ENCODE assay signal across 28 cellular contexts in the genomic region with DNA sequence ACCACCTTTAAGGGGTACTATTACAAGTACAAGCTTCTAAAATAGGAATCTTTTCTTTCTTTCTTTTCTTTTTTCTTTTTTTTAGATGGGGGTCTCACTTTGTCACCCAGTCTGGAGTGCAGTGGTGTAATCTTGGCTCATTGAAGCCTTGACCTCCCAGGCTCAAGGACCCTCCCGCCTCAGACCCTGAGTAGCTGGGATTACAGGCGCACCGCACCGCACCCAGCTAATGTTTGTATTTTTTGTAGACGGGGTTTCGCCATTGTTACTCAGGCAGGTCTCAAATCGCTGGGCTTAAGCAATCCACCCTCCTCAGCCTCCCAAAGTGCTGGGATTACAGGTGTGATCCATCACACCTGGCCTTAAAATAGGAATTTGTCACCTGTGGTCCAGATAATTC. TPM values are rescaled to one million over a fixed set of nuclear protein-coding genes. Genes with fewer than 3 reads are reported as not detected.
DNase-seq lines count a peak whose midpoint lies in the region; ATAC-seq and TF ChIP-seq lines count a peak whose summit lies in the region.
"Had no signal": no experiment of that assay in that cellular context is flagged by ENCODE, and none has a peak within 500 bp of the region (broad histone marks: within the 10 kb centered on the region; RNA-seq: fewer than 3 reads in every experiment).

No MANE protein-coding gene starts in this region.

- H3K27me3 ChIP-seq in RWPE2 (ENCODE audit: insufficient read depth, poor library complexity, severe bottlenecking) (no peaks in the 10 kb centered on the region), osteoblast (ENCODE audit: insufficient read depth, low read length) (no peaks in the 10 kb centered on the region)
- H3K27me3 ChIP-seq: BLaER1, gastrocnemius medialis, neural progenitor cell, right atrium auricular region, SJSA1, spleen, thyroid gland, uterus had no signal

- H3K27ac ChIP-seq in RWPE2 (ENCODE audit: poor library complexity, severe bottlenecking) (peak overlapping the region; percentile 40), osteoblast (ENCODE audit: low read depth, low read length) (peak overlapping the region; percentile 89)
- H3K27ac ChIP-seq: BLaER1, gastrocnemius medialis, neural progenitor cell, right atrium auricular region, SJSA1, spleen, thyroid gland, uterus had no signal

- H3K36me3 ChIP-seq in RWPE2 (ENCODE audit: low read depth): no peaks in the 10 kb centered on the region
- H3K36me3 ChIP-seq in osteoblast (ENCODE audit: insufficient read depth, low read length): no peaks in the 10 kb centered on the region
- H3K36me3 ChIP-seq: BLaER1, gastrocnemius medialis, neural progenitor cell, right atrium auricular region, SJSA1, spleen, thyroid gland, uterus had no signal

- H3K4me1 Mint-ChIP-seq in activated T-cell treated with anti-CD3 and anti-CD28 coated beads, Interleukin-2, amount 50 U/mL, for 24 hours (ENCODE audit: low read depth): peaks cover 27% of the 10 kb centered on the region
- peaks cover 25% of the 10 kb centered on the region for H3K4me1 Mint-ChIP-seq in activated naive CD8-positive, alpha-beta T cell treated with anti-CD3 and anti-CD28 coated beads, Interleukin-2, amount 10 ng/mL, durations not matched to agents 7 days and 5 days
- H3K4me1 Mint-ChIP-seq: neural progenitor cell had no signal

- no peak overlapping the region for H3K4me3 ChIP-seq in RWPE2 (ENCODE audit: severe bottlenecking)
- no peak overlapping the region for H3K4me3 ChIP-seq in osteoblast (ENCODE audit: insufficient read depth, low read length)
- H3K4me3 ChIP-seq: BLaER1, gastrocnemius medialis, GM12878, neural progenitor cell, right atrium auricular region, SJSA1, spleen, thyroid gland, uterus had no signal

- H3K27me3 Mint-ChIP-seq in activated T-cell treated with anti-CD3 and anti-CD28 coated beads, Interleukin-2, amount 50 U/mL, for 24 hours: no peaks in the 10 kb centered on the region
- no peaks in the 10 kb centered on the region for H3K27me3 Mint-ChIP-seq in activated naive CD8-positive, alpha-beta T cell treated with anti-CD3 and anti-CD28 coated beads, Interleukin-2, amount 10 ng/mL, durations not matched to agents 7 days and 5 days

- peaks cover 10% of the 10 kb centered on the region for H3K4me1 ChIP-seq in RWPE2 (ENCODE audit: insufficient read depth, poor library complexity, severe bottlenecking)
- peaks cover 32% of the 10 kb centered on the region for H3K4me1 ChIP-seq in osteoblast (ENCODE audit: insufficient read depth, low read length)
- H3K4me1 ChIP-seq: gastrocnemius medialis, neural progenitor cell, right atrium auricular region, SJSA1, uterus had no signal

- peaks cover 16% of the 10 kb centered on the region for H3K9me3 Mint-ChIP-seq in activated T-cell treated with anti-CD3 and anti-CD28 coated beads, Interleukin-2, amount 50 U/mL, for 24 hours
- peaks cover 17% of the 10 kb centered on the region for H3K9me3 Mint-ChIP-seq in activated naive CD8-positive, alpha-beta T cell treated with anti-CD3 and anti-CD28 coated beads, Interleukin-2, amount 10 ng/mL, durations not matched to agents 7 days and 5 days

- H3K9me3 ChIP-seq in RWPE2 (ENCODE audit: severe bottlenecking): peaks cover 10% of the 10 kb centered on the region
- H3K9me3 ChIP-seq in osteoblast (ENCODE audit: low read depth, low read length): peaks cover 3% of the 10 kb centered on the region
- H3K9me3 ChIP-seq: thyroid gland had no signal

- no peak for DNase-seq in activated T-cell treated with anti-CD3 and anti-CD28 coated beads, Interleukin-2, amount 50 U/mL, for 24 hours
- DNase-seq in activated T-cell treated with anti-CD3 and anti-CD28 coated beads, Interleukin-2, amount 50 U/mL, for 48 hours: no peak
- DNase-seq in RWPE2 (ENCODE audit: low spot score) (no peak), osteoblast (ENCODE audit: insufficient read length, low spot score, missing footprints) (no peak)
- DNase-seq in activated naive CD8-positive, alpha-beta T cell treated with anti-CD3 and anti-CD28 coated beads, Interleukin-2, amount 10 ng/mL, durations not matched to agents 7 days and 5 days: no peak
- DNase-seq: activated B cell treated with CpG ODN at 0.5 μM for 24 hours; activated CD4-positive, alpha-beta memory T cell treated with anti-CD3 and anti-CD28 coated beads, Interleukin-2, amount 10 ng/mL, durations not matched to agents 7 days and 5 days; activated T-cell treated with anti-CD3 and anti-CD28 coated beads, Interleukin-2, amount 50 U/mL, for 1 hour; central memory CD4-positive, alpha-beta T cell; DMS153; gastrocnemius medialis; NCI-H1092; NCI-H1694 treated with DMSO at 0.1 percent for 48 hours; NCI-H446 treated with DMSO at 0.1 percent for 48 hours; NCI-H82; posterior cingulate gyrus; spleen; T-cell; thyroid gland; uterus had no signal

- POLR2A ChIA-PET in activated naive CD8-positive, alpha-beta T cell treated with anti-CD3 and anti-CD28 coated beads, Interleukin-2, amount 10 ng/mL, durations not matched to agents 7 days and 5 days (lab: Charles Lee): interaction anchor here (1.5 to 3.6 kb wide), 2 partner anchors 19 to 110 kb away, joined by 4 to 17 read pairs; a partner anchor contains a TSS

- ATAC-seq in RWPE2 (ENCODE audit: low read depth) (no peak), HG03135 (IDR thresholded peaks at IDR 0.05; ENCODE audit: unreplicated experiment) (no peak), HG02885 (IDR thresholded peaks at IDR 0.05; ENCODE audit: poor library complexity, unreplicated experiment) (no peak)
- no peak for ATAC-seq in activated naive CD8-positive, alpha-beta T cell treated with anti-CD3 and anti-CD28 coated beads, Interleukin-2, amount 10 ng/mL, durations not matched to agents 7 days and 5 days (ENCODE audit: low read depth)
- ATAC-seq: gastrocnemius medialis, GM12878 had no signal

- no peaks in the 10 kb centered on the region for H3K79me2 ChIP-seq in osteoblast (ENCODE audit: insufficient read depth, low read length)

- no peaks in the 10 kb centered on the region for H4K20me1 ChIP-seq in osteoblast (ENCODE audit: insufficient read depth, low read length)
- H4K20me1 ChIP-seq: BLaER1 had no signal

- peaks cover 5% of the 10 kb centered on the region for H3K36me3 Mint-ChIP-seq in activated T-cell treated with anti-CD3 and anti-CD28 coated beads, Interleukin-2, amount 50 U/mL, for 24 hours (ENCODE audit: low read depth)
- H3K36me3 Mint-ChIP-seq in activated naive CD8-positive, alpha-beta T cell treated with anti-CD3 and anti-CD28 coated beads, Interleukin-2, amount 10 ng/mL, durations not matched to agents 7 days and 5 days: peaks cover 35% of the 10 kb centered on the region
- H3K36me3 Mint-ChIP-seq: neural progenitor cell had no signal

- no peak overlapping the region for H2AFZ ChIP-seq in osteoblast (ENCODE audit: low read length)
- H2AFZ ChIP-seq: neural progenitor cell had no signal

- no peak for TF ChIP-seq CTCF in RWPE2 (IDR thresholded peaks at IDR 0.05; ENCODE audit: poor library complexity, severe bottlenecking)
- TF ChIP-seq CTCF in osteoblast (IDR thresholded peaks at IDR 0.05; ENCODE audit: extremely low read depth, low read depth, low read length): no peak

- H3K4me2 ChIP-seq in osteoblast (ENCODE audit: insufficient read depth, low read length): peak overlapping the region; percentile 47
- H3K4me2 ChIP-seq: BLaER1, neural progenitor cell had no signal

- H3K27ac Mint-ChIP-seq in activated T-cell treated with anti-CD3 and anti-CD28 coated beads, Interleukin-2, amount 50 U/mL, for 24 hours: peak overlapping the region; percentile 55
- peak overlapping the region; percentile 94 for H3K27ac Mint-ChIP-seq in activated naive CD8-positive, alpha-beta T cell treated with anti-CD3 and anti-CD28 coated beads, Interleukin-2, amount 10 ng/mL, durations not matched to agents 7 days and 5 days
- H3K27ac Mint-ChIP-seq: activated B cell treated with CpG ODN at 0.5 μM for 24 hours, neural progenitor cell had no signal

- H3K4me3 Mint-ChIP-seq in activated T-cell treated with anti-CD3 and anti-CD28 coated beads, Interleukin-2, amount 50 U/mL, for 24 hours: no peak overlapping the region
- H3K4me3 Mint-ChIP-seq in activated naive CD8-positive, alpha-beta T cell treated with anti-CD3 and anti-CD28 coated beads, Interleukin-2, amount 10 ng/mL, durations not matched to agents 7 days and 5 days: peak overlapping the region; percentile 82
- H3K4me3 Mint-ChIP-seq: activated B cell treated with CpG ODN at 0.5 μM for 24 hours; dendritic cell treated with granulocyte-macrophage colony-stimulating factor and Interleukin-4, amounts not matched to agents 40 ng/mL and 50 ng/mL, for 4 days; neural progenitor cell had no signal

RNA-seq across cellular contexts. Expression of a gene that starts 19.8 kb away (rescaled TPM):
- 10 to 100 TPM; 26.2 to 32.1 TPM for total RNA-seq in activated naive CD8-positive, alpha-beta T cell treated with anti-CD3 and anti-CD28 coated beads, Interleukin-2, amount 10 ng/mL, durations not matched to agents 7 days and 5 days
- total RNA-seq in osteoblast: 91.6 and 94.8 TPM in 2 replicates
